In genomic region chr16:88706288-88706964, GRCh38 we compare ENCODE assay signal across 9 cellular contexts. TPM values are rescaled to one million over a fixed set of nuclear protein-coding genes. Genes with fewer than 3 reads are reported as not detected.
A peak's percentile ranks its signal among the peaks of the same experiment; 100 is the strongest.
DNase-seq lines count a peak whose midpoint lies in the region; ATAC-seq, FAIRE-seq and TF ChIP-seq lines count a peak whose summit lies in the region.
"Had no signal": no experiment of that assay in that cellular context is flagged by ENCODE, and none has a peak within 500 bp of the region (broad histone marks: within the 10 kb centered on the region; RNA-seq: fewer than 3 reads in every experiment).

TSS of gene CTU2 (plus strand) at chr16:88706503. CDS start at chr16:88706531, 28 bp downstream.
A gene with protein sequence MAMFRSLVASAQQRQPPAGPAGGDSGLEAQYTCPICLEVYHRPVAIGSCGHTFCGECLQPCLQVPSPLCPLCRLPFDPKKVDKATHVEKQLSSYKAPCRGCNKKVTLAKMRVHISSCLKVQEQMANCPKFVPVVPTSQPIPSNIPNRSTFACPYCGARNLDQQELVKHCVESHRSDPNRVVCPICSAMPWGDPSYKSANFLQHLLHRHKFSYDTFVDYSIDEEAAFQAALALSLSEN (minus strand): TSS chr16:88706408. CDS start chr16:88706325, 83 bp downstream.

- peak within 1 kb of the TSS; percentile 42 for H3K27ac Mint-ChIP-seq in WTC11

- H3K79me2 ChIP-seq in smooth muscle cell (ENCODE audit: low read depth), result peaks cover 30% of the 10 kb centered on the region

- POLR2A ChIA-PET in WTC11 (lab: Charles Lee), result no interaction called here

- H3K27ac ChIP-seq in smooth muscle cell (ENCODE audit: low read depth), result peak within 1 kb of the TSS; percentile 68

- H3K27me3 ChIP-seq in bronchial epithelial cell (ENCODE audit: control insufficient read depth, insufficient read depth, low read length) (no peaks in the 10 kb centered on the region), smooth muscle cell (ENCODE audit: low read depth) (no peaks in the 10 kb centered on the region)

- TF ChIP-seq CTCF in WTC11 (IDR thresholded peaks at IDR 0.05) (no peak), bronchial epithelial cell (IDR thresholded peaks at IDR 0.05; ENCODE audit: insufficient read depth, low read length, severe bottlenecking) (no peak), smooth muscle cell (IDR thresholded peaks at IDR 0.05; ENCODE audit: borderline replicate concordance, insufficient read depth, poor library complexity, severe bottlenecking) (no peak)

- H3K27me3 Mint-ChIP-seq in WTC11 (ENCODE audit: low read depth), result no peaks in the 10 kb centered on the region

- peak within 1 kb of the TSS; percentile 96 for H3K9ac ChIP-seq in smooth muscle cell (ENCODE audit: low read depth)

- H3K9me3 Mint-ChIP-seq in WTC11, result no peaks in the 10 kb centered on the region

- H3K4me1 Mint-ChIP-seq in WTC11, result peaks cover 19% of the 10 kb centered on the region

- FAIRE-seq in bronchial epithelial cell (lab: Jason Lieb, UNC), result no peak
- FAIRE-seq: G401.6 had no signal

- H3K36me3 ChIP-seq in bronchial epithelial cell (ENCODE audit: control insufficient read depth, insufficient read depth, low read length) (peaks cover 6% of the 10 kb centered on the region), smooth muscle cell (ENCODE audit: low read depth) (no peaks in the 10 kb centered on the region)

- H2AFZ ChIP-seq in smooth muscle cell (ENCODE audit: low read depth), result peak within 1 kb of the TSS; percentile 92

- no peaks in the 10 kb centered on the region for H3F3A ChIP-seq in smooth muscle cell (ENCODE audit: low read depth)

- H3K4me3 Mint-ChIP-seq in WTC11, result peak within 1 kb of the TSS; percentile 85

- DNase-seq in NCI-H2029 (lab: John Stamatoyannopoulos, UW) (peak; percentile 40), NCI-H2029 treated with DMSO at 0.1 percent for 48 hours (lab: John Stamatoyannopoulos, UW) (no peak), NCI-H2171 treated with DMSO at 0.1 percent for 48 hours (lab: John Stamatoyannopoulos, UW) (peak; percentile 78), WTC11 (ENCODE audit: low spot score) (peak; percentile 90), bronchial epithelial cell (ENCODE audit: low read depth) (peak; percentile 73), iPS-NIHi7 (ENCODE audit: extremely low spot score) (peak; percentile 99), smooth muscle cell (lab: John Stamatoyannopoulos, UW; ENCODE audit: unreplicated experiment) (peak; percentile 74)

- peak within 1 kb of the TSS; percentile 100 for H3K4me2 ChIP-seq in smooth muscle cell

- peak within 1 kb of the TSS; percentile 99 for H3K4me3 ChIP-seq in bronchial epithelial cell (ENCODE audit: low read depth, low read length)
- peak within 1 kb of the TSS; percentile 100 for H3K4me3 ChIP-seq in smooth muscle cell

- CTCF ChIA-PET in WTC11 (lab: Charles Lee), result interaction anchor here (0.6 to 6.8 kb wide), 3 partner anchors 21 to 34 kb away, joined by 3 to 46 read pairs (median 6); no protein-coding TSS in a partner anchor

- no peaks in the 10 kb centered on the region for H3K9me3 ChIP-seq in smooth muscle cell (replicated peaks; ENCODE audit: low read depth)

- H3K4me1 ChIP-seq in smooth muscle cell (ENCODE audit: low read depth), result peaks cover 7% of the 10 kb centered on the region

- WGBS in smooth muscle cell (ENCODE audit: low lambda C conversion rate), result under 1% methylated on average over 57 of the region's 76 CpGs

- no peaks in the 10 kb centered on the region for H4K20me1 ChIP-seq in smooth muscle cell (ENCODE audit: low read depth)

- ATAC-seq in HG02970 (IDR thresholded peaks at IDR 0.05; ENCODE audit: low FRiP score, unreplicated experiment) (peak; percentile 74), WTC11 (peak; percentile 84)

- no peaks in the 10 kb centered on the region for H3K36me3 Mint-ChIP-seq in WTC11

TF ChIP-seq in WTC11, 78 proteins besides CTCF, POLR2A, EP300 and RAD21 (continues in another document):
- TF ChIP-seq MLX (CRISPR knock-in tag; IDR thresholded peaks at IDR 0.05) (no peak), NFE2L1 (CRISPR knock-in tag; IDR thresholded peaks at IDR 0.05) (no peak), FOXP1 (CRISPR knock-in tag; IDR thresholded peaks at IDR 0.05; ENCODE audit: borderline replicate concordance) (peak; percentile 69), GABPB1 (CRISPR knock-in tag; IDR thresholded peaks at IDR 0.05) (peak; percentile 57; the same call in 1 of the 2 replicates), ZNF532 (CRISPR knock-in tag; IDR thresholded peaks at IDR 0.05; ENCODE audit: borderline replicate concordance) (no peak), SMAD4 (CRISPR knock-in tag; IDR thresholded peaks at IDR 0.05) (no peak), ETV6 (CRISPR knock-in tag; IDR thresholded peaks at IDR 0.05) (peak; percentile 86; the same call in 1 of the 2 replicates), ZNF416 (CRISPR knock-in tag; IDR thresholded peaks at IDR 0.05) (no peak), ZNF317 (CRISPR knock-in tag; IDR thresholded peaks at IDR 0.05; ENCODE audit: borderline replicate concordance, low read depth) (no peak), TP53 (CRISPR knock-in tag; IDR thresholded peaks at IDR 0.05) (peak; percentile 83; the same call in 1 of the 2 replicates), ZBTB21 (CRISPR knock-in tag; IDR thresholded peaks at IDR 0.05; ENCODE audit: borderline replicate concordance) (peak; percentile 97), TEAD1 (CRISPR knock-in tag; IDR thresholded peaks at IDR 0.05) (peak; percentile 73), E2F5 (CRISPR knock-in tag; IDR thresholded peaks at IDR 0.05) (peak; percentile 85), TEAD4 (CRISPR knock-in tag; IDR thresholded peaks at IDR 0.05) (no peak)
- TF ChIP-seq, protein P1, sequence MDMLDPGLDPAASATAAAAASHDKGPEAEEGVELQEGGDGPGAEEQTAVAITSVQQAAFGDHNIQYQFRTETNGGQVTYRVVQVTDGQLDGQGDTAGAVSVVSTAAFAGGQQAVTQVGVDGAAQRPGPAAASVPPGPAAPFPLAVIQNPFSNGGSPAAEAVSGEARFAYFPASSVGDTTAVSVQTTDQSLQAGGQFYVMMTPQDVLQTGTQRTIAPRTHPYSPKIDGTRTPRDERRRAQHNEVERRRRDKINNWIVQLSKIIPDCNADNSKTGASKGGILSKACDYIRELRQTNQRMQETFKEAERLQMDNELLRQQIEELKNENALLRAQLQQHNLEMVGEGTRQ (CRISPR knock-in tag; IDR thresholded peaks at IDR 0.05), result peak; percentile 85

RNA-seq across cellular contexts. Expression of gene CTU2, which starts in this region (rescaled TPM):
- 42.1 to 52.4 TPM (median 43.7 TPM) in 3 replicates for total RNA-seq in WTC11 (2021)
- 11.3 and 31.1 TPM in 2 replicates for total RNA-seq in bronchial epithelial cell
- total RNA-seq in smooth muscle cell, result 5.8 and 6.6 TPM in 2 replicates
- 16.4 and 21.3 TPM in 2 replicates for polyA plus RNA-seq in smooth muscle cell

RNA-seq across cellular contexts. Expression of the second gene that starts in this region (rescaled TPM):
- 38.5 to 46.2 TPM (median 40.5 TPM) in 3 replicates for total RNA-seq in WTC11 (2021)
- total RNA-seq in bronchial epithelial cell, result 6.8 and 9.7 TPM in 2 replicates
- 6.5 and 10.1 TPM in 2 replicates for total RNA-seq in smooth muscle cell
- polyA plus RNA-seq in smooth muscle cell, result 16.2 and 17.3 TPM in 2 replicates
